34 cellular contexts compared by ENCODE assay signal in genomic region chr3:186831795-186832194, GRCh38. TPM values are rescaled to one million over a fixed set of nuclear protein-coding genes. Genes with fewer than 3 reads are reported as not detected.
"Had no signal": no experiment of that assay in that cellular context is flagged by ENCODE, and none has a peak within 500 bp of the region (broad histone marks: within the 10 kb centered on the region; RNA-seq: fewer than 3 reads in every experiment).

No MANE protein-coding gene starts in this region.

- H3K27ac Mint-ChIP-seq: mesothelial cell of epicardium; naive B cell; natural killer cell treated with Interleukin-12 subunit alpha and Interleukin-12 subunit beta and Interleukin-15 and Interleukin-18, amount 100 ng/mL, for 72 hours; stimulated activated naive CD8-positive, alpha-beta T cell treated with anti-CD3 and anti-CD28 coated beads, Interleukin-15, amount 100 ng/mL, for 72 hours had no signal

- FAIRE-seq: endothelial cell of umbilical vein, pancreas had no signal

- ATAC-seq: foreskin keratinocyte; gastroesophageal sphincter; heart left ventricle; left cardiac atrium; left lung; mucosa of descending colon; natural killer cell treated with Interleukin-12 subunit alpha and Interleukin-12 subunit beta and Interleukin-15 and Interleukin-18, amount 100 ng/mL, for 72 hours; pancreas; sciatic nerve; stimulated activated naive CD8-positive, alpha-beta T cell treated with anti-CD3 and anti-CD28 coated beads, Interleukin-15, amount 100 ng/mL, for 72 hours; upper lobe of right lung had no signal

- DNase-seq: dermis blood vessel endothelial cell; effector memory CD4-positive, alpha-beta T cell; foreskin keratinocyte; heart left ventricle; left cardiac atrium; left lung; mesenchymal stem cell; mucosa of descending colon; naive B cell; pancreas; stimulated activated CD4-positive, alpha-beta T cell treated with anti-CD3 and anti-CD28 coated beads, Interleukin-12 subunit alpha, Interleukin-12 subunit beta, amount 100 ng/mL, for 4 hours; stimulated activated CD4-positive, alpha-beta T cell treated with anti-CD3 and anti-CD28 coated beads, Interleukin-1b, Interleukin-23, amount 100 ng/mL, for 48 hours; stimulated activated CD4-positive, alpha-beta T cell treated with anti-CD3 and anti-CD28 coated beads, Interleukin-4, amount 100 ng/mL, for 1 hour; stimulated activated CD8-positive, alpha-beta memory T cell treated with anti-CD3 and anti-CD28 coated beads, Interleukin-4, amount 100 ng/mL, for 48 hours; stimulated activated naive CD4-positive, alpha-beta T cell; stimulated activated naive CD8-positive, alpha-beta T cell treated with anti-CD3 and anti-CD28 coated beads, Interleukin-15, amount 100 ng/mL, for 72 hours; transverse colon; upper lobe of right lung; uterus had no signal

- H3K27ac ChIP-seq: esophagus muscularis mucosa, foreskin keratinocyte, gastroesophageal sphincter, hepatocyte, left lung, neutrophil, pancreas, suprapubic skin, transverse colon, upper lobe of right lung, uterus had no signal

- H3K4me1 ChIP-seq: foreskin keratinocyte, pancreas, uterus had no signal

- H3K4me3 Mint-ChIP-seq: mesothelial cell of epicardium; naive B cell; natural killer cell treated with Interleukin-12 subunit alpha and Interleukin-12 subunit beta and Interleukin-15 and Interleukin-18, amount 100 ng/mL, for 72 hours; neural crest cell; stimulated activated naive CD8-positive, alpha-beta T cell treated with anti-CD3 and anti-CD28 coated beads, Interleukin-15, amount 100 ng/mL, for 72 hours had no signal

- H3K4me1 Mint-ChIP-seq: mesothelial cell of epicardium had no signal

- H3K79me2 ChIP-seq: hepatocyte had no signal

- H2AFZ ChIP-seq: hepatocyte had no signal

- H3K9me3 ChIP-seq: esophagus muscularis mucosa, gastroesophageal sphincter, heart left ventricle, left lung, mucosa of descending colon, neutrophil, pancreas, suprapubic skin, transverse colon, upper lobe of right lung, uterus had no signal

- H3K36me3 ChIP-seq: esophagus muscularis mucosa, gastroesophageal sphincter, heart left ventricle, left lung, neutrophil, pancreas, suprapubic skin, transverse colon, upper lobe of right lung, uterus had no signal

- H3K4me2 ChIP-seq: hepatocyte, smooth muscle cell had no signal

- H3K9me3 Mint-ChIP-seq: mesothelial cell of epicardium; naive B cell; natural killer cell treated with Interleukin-12 subunit alpha and Interleukin-12 subunit beta and Interleukin-15 and Interleukin-18, amount 100 ng/mL, for 72 hours; neural crest cell; stimulated activated naive CD8-positive, alpha-beta T cell treated with anti-CD3 and anti-CD28 coated beads, Interleukin-15, amount 100 ng/mL, for 72 hours had no signal

- H3K36me3 Mint-ChIP-seq: mesothelial cell of epicardium; naive B cell; natural killer cell treated with Interleukin-12 subunit alpha and Interleukin-12 subunit beta and Interleukin-15 and Interleukin-18, amount 100 ng/mL, for 72 hours had no signal

- H3K4me3 ChIP-seq: esophagus muscularis mucosa, gastroesophageal sphincter, heart left ventricle, hepatocyte, left lung, mucosa of descending colon, pancreas, smooth muscle cell, suprapubic skin, transverse colon, upper lobe of right lung, uterus had no signal

RNA-seq across cellular contexts. Expression of gene ADIPOQ, which starts 10.7 kb away (rescaled TPM):
- total RNA-seq: dermis blood vessel endothelial cell; endothelial cell of umbilical vein; epithelial cell of proximal tubule; fibroblast of lung; foreskin keratinocyte; hepatocyte; kidney epithelial cell; left lung; lung microvascular endothelial cell; mesothelial cell of epicardium; natural killer cell treated with Interleukin-12 subunit alpha and Interleukin-12 subunit beta and Interleukin-15 and Interleukin-18, amount 100 ng/mL, for 72 hours; neural crest cell; smooth muscle cell; upper lobe of right lung; uterus had no signal
- polyA plus RNA-seq: endothelial cell of umbilical vein, fibroblast of lung, foreskin keratinocyte, hepatocyte, smooth muscle cell had no signal
